1 cellular context compared by ENCODE assay signal in the genomic region with DNA sequence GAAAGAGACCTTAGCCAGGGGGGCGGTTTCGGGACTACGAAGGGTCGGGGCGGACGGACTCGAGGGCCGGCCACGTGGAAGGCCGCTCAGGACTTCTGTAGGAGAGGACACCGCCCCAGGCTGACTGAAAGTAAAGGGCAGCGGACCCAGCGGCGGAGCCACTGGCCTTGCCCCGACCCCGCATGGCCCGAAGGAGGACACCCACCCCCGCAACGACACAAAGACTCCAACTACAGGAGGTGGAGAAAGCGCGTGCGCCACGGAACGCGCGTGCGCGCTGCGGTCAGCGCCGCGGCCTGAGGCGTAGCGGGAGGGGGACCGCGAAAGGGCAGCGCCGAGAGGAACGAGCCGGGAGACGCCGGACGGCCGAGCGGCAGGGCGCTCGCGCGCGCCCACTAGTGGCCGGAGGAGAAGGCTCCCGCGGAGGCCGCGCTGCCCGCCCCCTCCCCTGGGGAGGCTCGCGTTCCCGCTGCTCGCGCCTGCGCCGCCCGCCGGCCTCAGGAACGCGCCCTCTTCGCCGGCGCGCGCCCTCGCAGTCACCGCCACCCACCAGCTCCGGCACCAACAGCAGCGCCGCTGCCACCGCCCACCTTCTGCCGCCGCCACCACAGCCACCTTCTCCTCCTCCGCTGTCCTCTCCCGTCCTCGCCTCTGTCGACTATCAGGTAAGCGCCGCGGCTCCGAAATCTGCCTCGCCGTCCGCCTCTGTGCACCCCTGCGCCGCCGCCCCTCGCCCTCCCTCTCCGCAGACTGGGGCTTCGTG.
TF ChIP-seq lines count a peak whose summit lies in the region.

A gene (plus strand): TSS at position 533 of the 763 bp plus-strand sequence. CDS start 67,784 bp downstream, outside the sequence.

TF ChIP-seq in HepG2, 621 proteins besides CTCF, POLR2A, EP300 and RAD21 (continued from another document and continues in another):
- TF ChIP-seq, protein P1, sequence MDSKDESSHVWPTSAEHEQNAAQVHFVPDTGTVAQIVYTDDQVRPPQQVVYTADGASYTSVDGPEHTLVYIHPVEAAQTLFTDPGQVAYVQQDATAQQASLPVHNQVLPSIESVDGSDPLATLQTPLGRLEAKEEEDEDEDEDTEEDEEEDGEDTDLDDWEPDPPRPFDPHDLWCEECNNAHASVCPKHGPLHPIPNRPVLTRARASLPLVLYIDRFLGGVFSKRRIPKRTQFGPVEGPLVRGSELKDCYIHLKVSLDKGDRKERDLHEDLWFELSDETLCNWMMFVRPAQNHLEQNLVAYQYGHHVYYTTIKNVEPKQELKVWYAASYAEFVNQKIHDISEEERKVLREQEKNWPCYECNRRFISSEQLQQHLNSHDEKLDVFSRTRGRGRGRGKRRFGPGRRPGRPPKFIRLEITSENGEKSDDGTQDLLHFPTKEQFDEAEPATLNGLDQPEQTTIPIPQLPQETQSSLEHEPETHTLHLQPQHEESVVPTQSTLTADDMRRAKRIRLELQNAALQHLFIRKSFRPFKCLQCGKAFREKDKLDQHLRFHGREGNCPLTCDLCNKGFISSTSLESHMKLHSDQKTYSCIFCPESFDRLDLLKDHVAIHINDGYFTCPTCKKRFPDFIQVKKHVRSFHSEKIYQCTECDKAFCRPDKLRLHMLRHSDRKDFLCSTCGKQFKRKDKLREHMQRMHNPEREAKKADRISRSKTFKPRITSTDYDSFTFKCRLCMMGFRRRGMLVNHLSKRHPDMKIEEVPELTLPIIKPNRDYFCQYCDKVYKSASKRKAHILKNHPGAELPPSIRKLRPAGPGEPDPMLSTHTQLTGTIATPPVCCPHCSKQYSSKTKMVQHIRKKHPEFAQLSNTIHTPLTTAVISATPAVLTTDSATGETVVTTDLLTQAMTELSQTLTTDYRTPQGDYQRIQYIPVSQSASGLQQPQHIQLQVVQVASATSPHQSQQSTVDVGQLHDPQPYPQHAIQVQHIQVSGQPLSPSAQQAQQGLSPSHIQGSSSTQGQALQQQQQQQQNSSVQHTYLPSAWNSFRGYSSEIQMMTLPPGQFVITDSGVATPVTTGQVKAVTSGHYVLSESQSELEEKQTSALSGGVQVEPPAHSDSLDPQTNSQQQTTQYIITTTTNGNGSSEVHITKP (CRISPR knock-in tag; IDR thresholded peaks at IDR 0.05; ENCODE audit: low read depth), result 0 out of 2 replicates have a peak, but pooled peaks have one; percentile 40
- TF ChIP-seq HDAC2 (CRISPR knock-in tag; IDR thresholded peaks at IDR 0.05), result peak; percentile 27; the same call in 1 of the 2 replicates
- no peak for TF ChIP-seq SRSF9 (IDR thresholded peaks at IDR 0.05; ENCODE audit: borderline replicate concordance, insufficient read depth, low read depth, low read length, poor library complexity, severe bottlenecking)
- TF ChIP-seq ZNF615 (CRISPR knock-in tag; IDR thresholded peaks at IDR 0.05; ENCODE audit: borderline replicate concordance), result no peak
- TF ChIP-seq TAF1 (CRISPR knock-in tag; IDR thresholded peaks at IDR 0.05), result peak; percentile 66
- 0 out of 2 replicates have a peak, but pooled peaks have one; percentile 62 for TF ChIP-seq TBP (CRISPR knock-in tag; IDR thresholded peaks at IDR 0.05)
- TF ChIP-seq KLF16 (CRISPR knock-in tag; IDR thresholded peaks at IDR 0.05), result 0 out of 4 replicates have a peak, but pooled peaks of 1 of the 2 experiments have one; percentile 62
- TF ChIP-seq ZNF577 (CRISPR knock-in tag; IDR thresholded peaks at IDR 0.05; ENCODE audit: borderline replicate concordance, low read depth), result no peak
- no peak for TF ChIP-seq MIXL1 (CRISPR knock-in tag; IDR thresholded peaks at IDR 0.05)
- TF ChIP-seq TCF12 (IDR thresholded peaks at IDR 0.05), result no peak
- 0 out of 2 replicates have a peak, but pooled peaks have one; percentile 36 for TF ChIP-seq TCF12 (CRISPR knock-in tag; IDR thresholded peaks at IDR 0.05)
- no peak for TF ChIP-seq RFX3 (CRISPR knock-in tag; IDR thresholded peaks at IDR 0.05)
- TF ChIP-seq FOSL2 (CRISPR knock-in tag; IDR thresholded peaks at IDR 0.05), result no peak
- 0 out of 2 replicates have a peak, but pooled peaks have one; percentile 14 for TF ChIP-seq HMG20B (CRISPR knock-in tag; conservative IDR thresholded peaks at IDR 0.05)
- TF ChIP-seq, protein P2, sequence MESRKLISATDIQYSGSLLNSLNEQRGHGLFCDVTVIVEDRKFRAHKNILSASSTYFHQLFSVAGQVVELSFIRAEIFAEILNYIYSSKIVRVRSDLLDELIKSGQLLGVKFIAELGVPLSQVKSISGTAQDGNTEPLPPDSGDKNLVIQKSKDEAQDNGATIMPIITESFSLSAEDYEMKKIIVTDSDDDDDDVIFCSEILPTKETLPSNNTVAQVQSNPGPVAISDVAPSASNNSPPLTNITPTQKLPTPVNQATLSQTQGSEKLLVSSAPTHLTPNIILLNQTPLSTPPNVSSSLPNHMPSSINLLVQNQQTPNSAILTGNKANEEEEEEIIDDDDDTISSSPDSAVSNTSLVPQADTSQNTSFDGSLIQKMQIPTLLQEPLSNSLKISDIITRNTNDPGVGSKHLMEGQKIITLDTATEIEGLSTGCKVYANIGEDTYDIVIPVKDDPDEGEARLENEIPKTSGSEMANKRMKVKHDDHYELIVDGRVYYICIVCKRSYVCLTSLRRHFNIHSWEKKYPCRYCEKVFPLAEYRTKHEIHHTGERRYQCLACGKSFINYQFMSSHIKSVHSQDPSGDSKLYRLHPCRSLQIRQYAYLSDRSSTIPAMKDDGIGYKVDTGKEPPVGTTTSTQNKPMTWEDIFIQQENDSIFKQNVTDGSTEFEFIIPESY (CRISPR knock-in tag; IDR thresholded peaks at IDR 0.05), result peak; percentile 75
- TF ChIP-seq, protein P3, sequence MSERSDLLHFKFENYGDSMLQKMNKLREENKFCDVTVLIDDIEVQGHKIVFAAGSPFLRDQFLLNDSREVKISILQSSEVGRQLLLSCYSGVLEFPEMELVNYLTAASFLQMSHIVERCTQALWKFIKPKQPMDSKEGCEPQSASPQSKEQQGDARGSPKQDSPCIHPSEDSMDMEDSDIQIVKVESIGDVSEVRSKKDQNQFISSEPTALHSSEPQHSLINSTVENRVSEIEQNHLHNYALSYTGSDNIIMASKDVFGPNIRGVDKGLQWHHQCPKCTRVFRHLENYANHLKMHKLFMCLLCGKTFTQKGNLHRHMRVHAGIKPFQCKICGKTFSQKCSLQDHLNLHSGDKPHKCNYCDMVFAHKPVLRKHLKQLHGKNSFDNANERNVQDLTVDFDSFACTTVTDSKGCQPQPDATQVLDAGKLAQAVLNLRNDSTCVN (CRISPR knock-in tag; IDR thresholded peaks at IDR 0.05; ENCODE audit: borderline replicate concordance), result no peak; the same call in 1 of the 2 replicates
- TF ChIP-seq ATM (IDR thresholded peaks at IDR 0.05; ENCODE audit: borderline replicate concordance), result no peak
- TF ChIP-seq KLF11 (CRISPR knock-in tag; IDR thresholded peaks at IDR 0.05), result no peak
- TF ChIP-seq SP4 (CRISPR knock-in tag; IDR thresholded peaks at IDR 0.05), result peak; percentile 72; the same call in 1 of the 2 replicates
- TF ChIP-seq, protein P4, sequence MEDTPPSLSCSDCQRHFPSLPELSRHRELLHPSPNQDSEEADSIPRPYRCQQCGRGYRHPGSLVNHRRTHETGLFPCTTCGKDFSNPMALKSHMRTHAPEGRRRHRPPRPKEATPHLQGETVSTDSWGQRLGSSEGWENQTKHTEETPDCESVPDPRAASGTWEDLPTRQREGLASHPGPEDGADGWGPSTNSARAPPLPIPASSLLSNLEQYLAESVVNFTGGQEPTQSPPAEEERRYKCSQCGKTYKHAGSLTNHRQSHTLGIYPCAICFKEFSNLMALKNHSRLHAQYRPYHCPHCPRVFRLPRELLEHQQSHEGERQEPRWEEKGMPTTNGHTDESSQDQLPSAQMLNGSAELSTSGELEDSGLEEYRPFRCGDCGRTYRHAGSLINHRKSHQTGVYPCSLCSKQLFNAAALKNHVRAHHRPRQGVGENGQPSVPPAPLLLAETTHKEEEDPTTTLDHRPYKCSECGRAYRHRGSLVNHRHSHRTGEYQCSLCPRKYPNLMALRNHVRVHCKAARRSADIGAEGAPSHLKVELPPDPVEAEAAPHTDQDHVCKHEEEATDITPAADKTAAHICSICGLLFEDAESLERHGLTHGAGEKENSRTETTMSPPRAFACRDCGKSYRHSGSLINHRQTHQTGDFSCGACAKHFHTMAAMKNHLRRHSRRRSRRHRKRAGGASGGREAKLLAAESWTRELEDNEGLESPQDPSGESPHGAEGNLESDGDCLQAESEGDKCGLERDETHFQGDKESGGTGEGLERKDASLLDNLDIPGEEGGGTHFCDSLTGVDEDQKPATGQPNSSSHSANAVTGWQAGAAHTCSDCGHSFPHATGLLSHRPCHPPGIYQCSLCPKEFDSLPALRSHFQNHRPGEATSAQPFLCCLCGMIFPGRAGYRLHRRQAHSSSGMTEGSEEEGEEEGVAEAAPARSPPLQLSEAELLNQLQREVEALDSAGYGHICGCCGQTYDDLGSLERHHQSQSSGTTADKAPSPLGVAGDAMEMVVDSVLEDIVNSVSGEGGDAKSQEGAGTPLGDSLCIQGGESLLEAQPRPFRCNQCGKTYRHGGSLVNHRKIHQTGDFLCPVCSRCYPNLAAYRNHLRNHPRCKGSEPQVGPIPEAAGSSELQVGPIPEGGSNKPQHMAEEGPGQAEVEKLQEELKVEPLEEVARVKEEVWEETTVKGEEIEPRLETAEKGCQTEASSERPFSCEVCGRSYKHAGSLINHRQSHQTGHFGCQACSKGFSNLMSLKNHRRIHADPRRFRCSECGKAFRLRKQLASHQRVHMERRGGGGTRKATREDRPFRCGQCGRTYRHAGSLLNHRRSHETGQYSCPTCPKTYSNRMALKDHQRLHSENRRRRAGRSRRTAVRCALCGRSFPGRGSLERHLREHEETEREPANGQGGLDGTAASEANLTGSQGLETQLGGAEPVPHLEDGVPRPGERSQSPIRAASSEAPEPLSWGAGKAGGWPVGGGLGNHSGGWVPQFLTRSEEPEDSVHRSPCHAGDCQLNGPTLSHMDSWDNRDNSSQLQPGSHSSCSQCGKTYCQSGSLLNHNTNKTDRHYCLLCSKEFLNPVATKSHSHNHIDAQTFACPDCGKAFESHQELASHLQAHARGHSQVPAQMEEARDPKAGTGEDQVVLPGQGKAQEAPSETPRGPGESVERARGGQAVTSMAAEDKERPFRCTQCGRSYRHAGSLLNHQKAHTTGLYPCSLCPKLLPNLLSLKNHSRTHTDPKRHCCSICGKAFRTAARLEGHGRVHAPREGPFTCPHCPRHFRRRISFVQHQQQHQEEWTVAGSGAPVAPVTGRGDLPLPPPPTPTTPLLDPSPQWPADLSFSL (CRISPR knock-in tag; IDR thresholded peaks at IDR 0.05), result no peak
- TF ChIP-seq, protein P5, sequence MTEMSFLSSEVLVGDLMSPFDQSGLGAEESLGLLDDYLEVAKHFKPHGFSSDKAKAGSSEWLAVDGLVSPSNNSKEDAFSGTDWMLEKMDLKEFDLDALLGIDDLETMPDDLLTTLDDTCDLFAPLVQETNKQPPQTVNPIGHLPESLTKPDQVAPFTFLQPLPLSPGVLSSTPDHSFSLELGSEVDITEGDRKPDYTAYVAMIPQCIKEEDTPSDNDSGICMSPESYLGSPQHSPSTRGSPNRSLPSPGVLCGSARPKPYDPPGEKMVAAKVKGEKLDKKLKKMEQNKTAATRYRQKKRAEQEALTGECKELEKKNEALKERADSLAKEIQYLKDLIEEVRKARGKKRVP (CRISPR knock-in tag; IDR thresholded peaks at IDR 0.05), result no peak
- TF ChIP-seq SNRNP70 (IDR thresholded peaks at IDR 0.05; ENCODE audit: low read depth, low read length), result no peak
- peak; percentile 81 for TF ChIP-seq ZFY (CRISPR knock-in tag; IDR thresholded peaks at IDR 0.05)
- TF ChIP-seq ZNF251 (CRISPR knock-in tag; IDR thresholded peaks at IDR 0.05), result no peak
- TF ChIP-seq ZNF552 (CRISPR knock-in tag; IDR thresholded peaks at IDR 0.05; ENCODE audit: borderline replicate concordance), result no peak; the same call in 1 of the 2 replicates
- TF ChIP-seq, protein P6, sequence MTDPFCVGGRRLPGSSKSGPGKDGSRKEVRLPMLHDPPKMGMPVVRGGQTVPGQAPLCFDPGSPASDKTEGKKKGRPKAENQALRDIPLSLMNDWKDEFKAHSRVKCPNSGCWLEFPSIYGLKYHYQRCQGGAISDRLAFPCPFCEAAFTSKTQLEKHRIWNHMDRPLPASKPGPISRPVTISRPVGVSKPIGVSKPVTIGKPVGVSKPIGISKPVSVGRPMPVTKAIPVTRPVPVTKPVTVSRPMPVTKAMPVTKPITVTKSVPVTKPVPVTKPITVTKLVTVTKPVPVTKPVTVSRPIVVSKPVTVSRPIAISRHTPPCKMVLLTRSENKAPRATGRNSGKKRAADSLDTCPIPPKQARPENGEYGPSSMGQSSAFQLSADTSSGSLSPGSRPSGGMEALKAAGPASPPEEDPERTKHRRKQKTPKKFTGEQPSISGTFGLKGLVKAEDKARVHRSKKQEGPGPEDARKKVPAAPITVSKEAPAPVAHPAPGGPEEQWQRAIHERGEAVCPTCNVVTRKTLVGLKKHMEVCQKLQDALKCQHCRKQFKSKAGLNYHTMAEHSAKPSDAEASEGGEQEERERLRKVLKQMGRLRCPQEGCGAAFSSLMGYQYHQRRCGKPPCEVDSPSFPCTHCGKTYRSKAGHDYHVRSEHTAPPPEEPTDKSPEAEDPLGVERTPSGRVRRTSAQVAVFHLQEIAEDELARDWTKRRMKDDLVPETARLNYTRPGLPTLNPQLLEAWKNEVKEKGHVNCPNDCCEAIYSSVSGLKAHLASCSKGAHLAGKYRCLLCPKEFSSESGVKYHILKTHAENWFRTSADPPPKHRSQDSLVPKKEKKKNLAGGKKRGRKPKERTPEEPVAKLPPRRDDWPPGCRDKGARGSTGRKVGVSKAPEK (CRISPR knock-in tag; IDR thresholded peaks at IDR 0.05; ENCODE audit: borderline replicate concordance), result no peak
- TF ChIP-seq ZNF792 (CRISPR knock-in tag; IDR thresholded peaks at IDR 0.05), result 0 out of 2 replicates have a peak, but pooled peaks have one; percentile 33
- TF ChIP-seq ZBTB1 (CRISPR knock-in tag; IDR thresholded peaks at IDR 0.05; ENCODE audit: borderline replicate concordance), result no peak
- TF ChIP-seq ZNF12 (CRISPR knock-in tag; IDR thresholded peaks at IDR 0.05), result no peak
- TF ChIP-seq, protein P7, sequence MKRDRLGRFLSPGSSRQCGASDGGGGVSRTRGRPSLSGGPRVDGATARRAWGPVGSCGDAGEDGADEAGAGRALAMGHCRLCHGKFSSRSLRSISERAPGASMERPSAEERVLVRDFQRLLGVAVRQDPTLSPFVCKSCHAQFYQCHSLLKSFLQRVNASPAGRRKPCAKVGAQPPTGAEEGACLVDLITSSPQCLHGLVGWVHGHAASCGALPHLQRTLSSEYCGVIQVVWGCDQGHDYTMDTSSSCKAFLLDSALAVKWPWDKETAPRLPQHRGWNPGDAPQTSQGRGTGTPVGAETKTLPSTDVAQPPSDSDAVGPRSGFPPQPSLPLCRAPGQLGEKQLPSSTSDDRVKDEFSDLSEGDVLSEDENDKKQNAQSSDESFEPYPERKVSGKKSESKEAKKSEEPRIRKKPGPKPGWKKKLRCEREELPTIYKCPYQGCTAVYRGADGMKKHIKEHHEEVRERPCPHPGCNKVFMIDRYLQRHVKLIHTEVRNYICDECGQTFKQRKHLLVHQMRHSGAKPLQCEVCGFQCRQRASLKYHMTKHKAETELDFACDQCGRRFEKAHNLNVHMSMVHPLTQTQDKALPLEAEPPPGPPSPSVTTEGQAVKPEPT (CRISPR knock-in tag; IDR thresholded peaks at IDR 0.05; ENCODE audit: low read depth), result 0 out of 2 replicates have a peak, but pooled peaks have one; percentile 25
- no peak for TF ChIP-seq MAFG (CRISPR knock-in tag; IDR thresholded peaks at IDR 0.05)
- TF ChIP-seq PLRG1 (conservative IDR thresholded peaks at IDR 0.05), result no peak
- no peak for TF ChIP-seq FOXK2 (IDR thresholded peaks at IDR 0.05)
- TF ChIP-seq ERF (CRISPR knock-in tag; IDR thresholded peaks at IDR 0.05), result peak; percentile 55; the same call in 1 of the 2 replicates
- TF ChIP-seq, protein P8, sequence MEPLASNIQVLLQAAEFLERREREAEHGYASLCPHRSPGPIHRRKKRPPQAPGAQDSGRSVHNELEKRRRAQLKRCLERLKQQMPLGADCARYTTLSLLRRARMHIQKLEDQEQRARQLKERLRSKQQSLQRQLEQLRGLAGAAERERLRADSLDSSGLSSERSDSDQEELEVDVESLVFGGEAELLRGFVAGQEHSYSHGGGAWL (CRISPR knock-in tag; IDR thresholded peaks at IDR 0.05), result peak; percentile 73
